Comparison of ENCODE assay signal across 14 cellular contexts in the genomic region with DNA sequence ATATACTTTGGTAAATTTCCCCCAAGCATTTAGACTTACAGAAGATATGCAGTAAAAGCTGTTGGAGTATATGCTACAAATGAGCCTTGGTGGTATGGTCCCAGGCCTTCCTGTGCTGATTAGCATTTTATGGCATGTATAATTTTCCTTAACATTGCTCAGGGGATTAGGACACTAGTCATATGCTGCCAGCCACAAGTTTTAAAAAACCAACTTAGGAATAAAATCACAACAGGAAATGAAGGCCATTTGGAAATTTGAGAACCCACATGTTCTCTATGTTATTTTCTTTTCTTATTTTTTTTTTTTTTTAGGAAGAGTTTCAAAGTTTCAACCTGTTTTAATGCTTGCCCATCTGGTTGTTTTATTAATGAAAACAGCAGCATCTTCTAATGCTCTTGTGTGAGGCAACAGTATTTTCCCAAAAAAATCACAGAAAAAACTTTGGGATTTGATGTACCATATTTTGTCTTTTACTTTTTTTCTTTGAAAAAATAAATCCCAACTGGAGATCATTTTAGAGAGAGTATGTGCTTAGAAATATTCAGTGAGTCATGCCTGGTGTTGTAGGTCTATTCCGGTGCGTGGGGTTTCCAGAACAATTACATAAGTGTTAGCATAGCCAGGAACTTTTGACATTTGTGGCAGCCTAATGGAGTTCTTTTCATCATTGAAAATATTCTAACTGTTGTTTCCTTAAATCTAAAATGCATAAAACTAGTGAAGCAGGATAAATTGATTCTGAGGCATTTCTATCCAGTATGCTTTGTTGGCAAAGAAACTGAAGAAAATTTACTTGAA. TPM values are rescaled to one million over a fixed set of nuclear protein-coding genes. Genes with fewer than 3 reads are reported as not detected.
DNase-seq lines count a peak whose midpoint lies in the region; ATAC-seq and TF ChIP-seq lines count a peak whose summit lies in the region.
"Had no signal": no experiment of that assay in that cellular context is flagged by ENCODE, and none has a peak within 500 bp of the region (broad histone marks: within the 10 kb centered on the region; RNA-seq: fewer than 3 reads in every experiment).

No MANE protein-coding gene starts in this region.

- no peak overlapping the region for H3K4me3 ChIP-seq in adrenal gland
- H3K4me3 ChIP-seq: gastrocnemius medialis had no signal

- intact Hi-C loops in adrenal gland (cut with DNase I): no loop called here

- no peak for ATAC-seq in GM18511 (IDR thresholded peaks at IDR 0.05; ENCODE audit: unreplicated experiment)
- ATAC-seq: stimulated activated memory B cell treated with anti-CD40 and anti-IgM and Interleukin-4, amounts not matched to agents 10 μg/mL and 1 μg/mL and 100 μg/mL, for 72 hours; T-helper 17 cell had no signal

- peaks cover 0 to 8% of the 10 kb centered on the region in 2 donors for H3K4me1 ChIP-seq in adrenal gland (replicated peaks in 1 of 2)

- WGBS in adrenal gland, 4 donors: 19 to 25% (median 21%) methylated on average over 2 of the region's 2 CpGs

- H3K9me3 ChIP-seq in adrenal gland (replicated peaks in 1 of 3): no peaks in the 10 kb centered on the region
- H3K9me3 ChIP-seq: Caco-2, gastrocnemius medialis had no signal

- peak overlapping the region in 1 of 5 donors; percentile 25 for H3K27ac ChIP-seq in adrenal gland
- H3K27ac ChIP-seq: gastrocnemius medialis had no signal

- DNase-seq in GM04504 (ENCODE audit: low read depth) (peak; percentile 51), adrenal gland (peak in 4 of 7 donors; percentile 31 to 70 (median 46)), glomerular visceral epithelial cell (ENCODE audit: extremely low spot score) (peak; percentile 75), pulmonary artery endothelial cell (ENCODE audit: low read depth, low spot score) (peak; percentile 78), iPS-NIHi7 (ENCODE audit: extremely low spot score) (no peak), HK-2 (ENCODE audit: unreplicated experiment) (no peak), mesenteric fat pad (ENCODE audit: low spot score) (no peak)
- DNase-seq: Caco-2, NCI-H2081 treated with DMSO at 0.1 percent for 48 hours, posterior cingulate gyrus, T-helper 17 cell had no signal

- no peaks in the 10 kb centered on the region for H3K36me3 ChIP-seq in adrenal gland (replicated peaks in 1 of 2)
- H3K36me3 ChIP-seq: gastrocnemius medialis had no signal

- no peaks in the 10 kb centered on the region for H3K27me3 ChIP-seq in adrenal gland
- H3K27me3 ChIP-seq: gastrocnemius medialis had no signal

- TF ChIP-seq POLR2A in adrenal gland (IDR thresholded peaks at IDR 0.05): no peak

- no peak for TF ChIP-seq CTCF in adrenal gland (IDR thresholded peaks at IDR 0.05)

RNA-seq across cellular contexts. Expression of gene DUSP6, which starts 21.7 kb away (rescaled TPM):
- total RNA-seq in adrenal gland (10 to 100 TPM; 12.3 to 81.8 (median 47.7) TPM), pulmonary artery endothelial cell (209 and 381 TPM in 2 replicates), mesenteric fat pad (153 TPM)
- polyA plus RNA-seq in adrenal gland: 10 to 100 TPM; 16.3 to 21.5 (median 21.0) TPM

Comparison
In these comparisons a context has a peak if more than half of its experiments do, and no peak if none do; other contexts are left out.
1. DNase-seq: peak in GM04504 (single experiment), adrenal gland (4 of 7), glomerular visceral epithelial cell (single experiment) and pulmonary artery endothelial cell (single experiment); none in iPS-NIHi7 (single experiment), HK-2 (single experiment) and mesenteric fat pad (single experiment).